ENCODE assay signal across 9 cellular contexts in the genomic region with DNA sequence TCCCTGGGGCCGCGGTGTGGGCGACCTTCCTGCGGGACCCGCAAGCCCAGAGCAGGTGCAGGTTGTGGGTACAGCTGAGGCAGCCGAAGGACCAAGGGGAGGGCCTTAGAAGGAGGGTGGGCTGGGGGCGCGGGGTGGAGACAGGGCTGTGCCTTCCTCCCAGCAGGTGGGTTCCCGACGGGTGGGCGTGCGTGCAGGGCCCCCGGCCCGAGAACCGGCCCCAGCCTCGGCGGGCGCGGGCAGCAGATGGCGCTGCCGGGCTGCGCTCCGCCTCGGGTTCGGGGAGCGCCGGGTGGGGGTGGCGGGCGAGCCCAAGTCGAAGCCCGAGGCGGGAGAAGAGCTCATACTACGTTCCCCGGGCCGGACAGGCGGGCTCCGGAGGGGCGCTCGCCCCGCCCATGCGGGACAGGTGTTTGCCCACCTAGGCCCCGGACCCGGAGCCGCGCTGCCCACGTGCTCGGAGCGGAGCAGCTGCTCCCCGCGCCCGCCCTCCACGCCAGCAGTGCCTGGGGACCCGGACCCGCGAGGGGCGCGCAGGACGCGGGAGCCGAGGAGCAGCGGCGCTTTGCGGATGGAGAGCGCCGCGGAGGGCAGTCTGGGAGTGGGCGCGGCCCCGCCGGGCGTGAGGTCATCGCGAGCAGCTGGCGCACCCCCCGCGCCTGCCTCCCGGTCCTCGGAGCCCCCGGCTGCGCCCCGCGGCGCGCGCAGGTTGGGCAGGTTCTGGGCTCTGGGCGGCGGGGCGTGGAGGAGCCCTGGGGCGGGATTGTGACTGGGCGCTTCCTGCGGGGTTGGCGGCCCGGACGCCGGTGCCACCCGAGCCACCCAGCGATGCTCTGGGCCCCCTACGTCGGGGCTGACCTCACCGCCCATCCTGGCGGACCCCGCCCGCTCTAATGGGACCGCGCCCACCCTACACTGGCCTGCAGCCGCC. TPM values are rescaled to one million over a fixed set of nuclear protein-coding genes. Genes with fewer than 3 reads are reported as not detected.
DNase-seq lines count a peak whose midpoint lies in the region; ATAC-seq and TF ChIP-seq lines count a peak whose summit lies in the region.
"Had no signal": no experiment of that assay in that cellular context is flagged by ENCODE, and none has a peak within 500 bp of the region (broad histone marks: within the 10 kb centered on the region; RNA-seq: fewer than 3 reads in every experiment).

No MANE protein-coding gene starts in this region.

- no peak overlapping the region for H3K27ac Mint-ChIP-seq in naive B cell

- peak; percentile 64 for DNase-seq in G401 (ENCODE audit: low spot score)
- peak; percentile 45 for DNase-seq in NAMALWA (ENCODE audit: low spot score)
- peak; percentile 34 to 37 for DNase-seq in activated CD4-positive, alpha-beta T cell treated with anti-CD3 and anti-CD28 coated beads, Interleukin-2, amount 50 U/mL, for 4 hours
- peak; percentile 48 to 60 for DNase-seq in erythroblast (lab: John Stamatoyannopoulos, UW)
- DNase-seq in naive B cell, result peak; percentile 34
- DNase-seq in tibial nerve (ENCODE audit: low spot score in 2 of 2), result no peak

- 2 to 4% methylated on average over 8 to 31 of the region's 106 CpGs for WGBS in tibial nerve, 2 donors

- peaks cover 0 to 39% (median 28%) of the 10 kb centered on the region in 4 donors for H3K4me1 ChIP-seq in tibial nerve

- peak overlapping the region in 3 of 4 donors; percentile 26 to 45 (median 41) for H3K4me3 ChIP-seq in tibial nerve

- H3K27ac ChIP-seq in tibial nerve, result peak overlapping the region in 3 of 4 donors; percentile 23 to 82 (median 53)

- H3K9me3 Mint-ChIP-seq in naive B cell, result peaks cover 0 to 1% (median 0%) of the 10 kb centered on the region in 7 donors

- peaks cover 0 to 40% of the 10 kb centered on the region in 2 donors for H3K27me3 ChIP-seq in tibial nerve

- no peaks in the 10 kb centered on the region for H3K9me3 ChIP-seq in tibial nerve

- TF ChIP-seq POLR2A in erythroblast (IDR thresholded peaks at IDR 0.05; ENCODE audit: low read length) (no peak), tibial nerve (IDR thresholded peaks at IDR 0.05) (no peak)

- peaks cover 10 to 20% (median 16%) of the 10 kb centered on the region in 3 donors for H3K4me1 Mint-ChIP-seq in naive B cell

- peak overlapping the region in 6 of 8 donors; percentile 30 to 81 (median 66) for H3K4me3 Mint-ChIP-seq in naive B cell

- peak; percentile 67 to 74 for ATAC-seq in naive B cell (ENCODE audit: low read depth in 2 of 2)
- ATAC-seq in HG03135 (IDR thresholded peaks at IDR 0.05; ENCODE audit: unreplicated experiment), result no peak
- no peak for ATAC-seq in HG02981 (IDR thresholded peaks at IDR 0.05; ENCODE audit: unreplicated experiment)

- in situ Hi-C loops in G401 (cut with HindIII; ENCODE audit: low sequenced_read_pairs), result no loop called here

- TF ChIP-seq EP300 in tibial nerve (IDR thresholded peaks at IDR 0.05), result no peak

- H3K36me3 Mint-ChIP-seq in naive B cell, result no peaks in the 10 kb centered on the region

- H3K27me3 Mint-ChIP-seq in naive B cell, result peaks cover 0 to 70% (median 39%) of the 10 kb centered on the region in 3 donors

- no peaks in the 10 kb centered on the region for H3K36me3 ChIP-seq in tibial nerve

- peak; percentile 72 to 93 (median 89) for TF ChIP-seq CTCF in tibial nerve (IDR thresholded peaks at IDR 0.05)

RNA-seq across cellular contexts. Expression of a gene that starts 25.3 kb away (rescaled TPM):
- 1.5 and 8.9 TPM in 2 replicates for total RNA-seq in G401 (2014; rRNA removed; shearing (Covaris generic))
- polyA plus RNA-seq in naive B cell (ENCODE audit: low read depth in 6 of 6), result under 1 TPM in 3 of 6 donors, not detected in 3; 0.05 to 0.09 (median 0.07) TPM
- total RNA-seq in tibial nerve, result 10 to 100 TPM in 1 of 4 donors, 1 to 10 TPM in 3; 1.9 to 10.8 (median 3.4) TPM

RNA-seq across cellular contexts. Expression of a gene that starts 38.3 kb away (rescaled TPM):
- not detected in 2 replicates for total RNA-seq in G401 (2014; rRNA removed; shearing (Covaris generic))
- not detected for polyA plus RNA-seq in naive B cell (ENCODE audit: low read depth in 6 of 6)
- not detected for total RNA-seq in tibial nerve
- total RNA-seq: activated CD8-positive, alpha-beta memory T cell treated with anti-CD3 and anti-CD28 coated beads for 36 hours had no signal

RNA-seq across cellular contexts. Expression of a gene that starts 51.3 kb away (rescaled TPM):
- not detected in 2 replicates for total RNA-seq in G401 (2014; rRNA removed; shearing (Covaris generic))
- not detected for polyA plus RNA-seq in naive B cell (ENCODE audit: low read depth in 6 of 6)
- not detected for total RNA-seq in tibial nerve
- total RNA-seq: activated CD8-positive, alpha-beta memory T cell treated with anti-CD3 and anti-CD28 coated beads for 36 hours had no signal

Comparison
In these comparisons a context has a peak if more than half of its experiments do, and no peak if none do; other contexts are left out.
1. DNase-seq: peak in G401 (single experiment), NAMALWA (single experiment), activated CD4-positive, alpha-beta T cell treated with anti-CD3 and anti-CD28 coated beads, Interleukin-2, amount 50 U/mL, for 4 hours (2 of 2), erythroblast (2 of 2) and naive B cell (single experiment); none in tibial nerve (0 of 2).
2. ATAC-seq: peak in naive B cell (2 of 2); none in HG03135 (single experiment) and HG02981 (single experiment).